In genomic region chr4:2008921-2009650, GRCh38 we compare ENCODE assay signal across 8 cellular contexts. TPM values are rescaled to one million over a fixed set of nuclear protein-coding genes. Genes with fewer than 3 reads are reported as not detected.
DNase-seq lines count a peak whose midpoint lies in the region; ATAC-seq and TF ChIP-seq lines count a peak whose summit lies in the region.

TSS of gene NELFA (minus strand) at chr4:2008974. CDS start at chr4:2008959, 15 bp downstream.

- H4K20me1 ChIP-seq in osteoblast (ENCODE audit: insufficient read depth, low read length), result peaks cover 23% of the 10 kb centered on the region

- peaks cover 3% of the 10 kb centered on the region for H3K36me3 Mint-ChIP-seq in activated naive CD8-positive, alpha-beta T cell
- no peaks in the 10 kb centered on the region for H3K36me3 Mint-ChIP-seq in glutamatergic neuron (ENCODE audit: unreplicated experiment)

- H2AFZ ChIP-seq in osteoblast (ENCODE audit: low read length), result peak within 1 kb of the TSS; percentile 99

- H3K27ac ChIP-seq in osteoblast (ENCODE audit: low read depth, low read length) (peak within 1 kb of the TSS; percentile 98), testis (peak within 1 kb of the TSS; percentile 98 to 99)

- DNase-seq in GM12864 (ENCODE audit: low read depth) (peak; percentile 84), NCI-H1092 treated with DMSO at 0.1 percent for 48 hours (lab: John Stamatoyannopoulos, UW) (peak; percentile 94), SKM-1 treated with dmso at 0.1 percent for 144 hours (lab: John Stamatoyannopoulos, UW; ENCODE audit: unreplicated experiment) (peak; percentile 95), glutamatergic neuron (peak; percentile 95), osteoblast (ENCODE audit: insufficient read length, low spot score, missing footprints) (peak; percentile 98), testis (peak; percentile 98)

- intact Hi-C loops in testis (cut with DNase I; ENCODE audit: low total_unique reads), result no loop called here

- 0 to 1% methylated on average over 14 to 81 of the region's 95 CpGs for WGBS in testis, 2 donors

- TF ChIP-seq CTCF in GM12864 (IDR thresholded peaks at IDR 0.05; ENCODE audit: low read depth, low read length, missing control alignments) (peak; percentile 5), glutamatergic neuron (IDR thresholded peaks at IDR 0.05; ENCODE audit: partially characterized antibody, unreplicated experiment) (peak; percentile 68), osteoblast (IDR thresholded peaks at IDR 0.05; ENCODE audit: extremely low read depth, low read depth, low read length) (no peak), testis (IDR thresholded peaks at IDR 0.05) (peak in 2 of 3 experiments; percentile 7 to 45)

- H3K27me3 ChIP-seq in osteoblast (ENCODE audit: insufficient read depth, low read length) (no peaks in the 10 kb centered on the region), testis (no peaks in the 10 kb centered on the region)

- peak within 1 kb of the TSS; percentile 95 for H3K27ac Mint-ChIP-seq in activated naive CD8-positive, alpha-beta T cell
- peak within 1 kb of the TSS; percentile 82 for H3K27ac Mint-ChIP-seq in glutamatergic neuron (ENCODE audit: unreplicated experiment)

- no peaks in the 10 kb centered on the region for H3K27me3 Mint-ChIP-seq in activated naive CD8-positive, alpha-beta T cell
- peaks cover 5% of the 10 kb centered on the region for H3K27me3 Mint-ChIP-seq in glutamatergic neuron (ENCODE audit: unreplicated experiment)

- peak; percentile 25 for TF ChIP-seq POLR2A in testis (IDR thresholded peaks at IDR 0.05)

- H3K4me3 ChIP-seq in GM12864 (ENCODE audit: low read depth, low read length) (peak within 1 kb of the TSS; percentile 79), osteoblast (ENCODE audit: insufficient read depth, low read length) (peak within 1 kb of the TSS; percentile 99), testis (peak within 1 kb of the TSS; percentile 83 to 97)

- H3K79me2 ChIP-seq in osteoblast (ENCODE audit: insufficient read depth, low read length), result peaks cover 44% of the 10 kb centered on the region

- peaks cover 9% of the 10 kb centered on the region for H3K36me3 ChIP-seq in osteoblast (ENCODE audit: insufficient read depth, low read length)
- no peaks in the 10 kb centered on the region for H3K36me3 ChIP-seq in testis (ENCODE audit: low read depth, missing control alignments)

- H3K9me3 Mint-ChIP-seq in activated naive CD8-positive, alpha-beta T cell (ENCODE audit: low read depth), result no peaks in the 10 kb centered on the region
- peaks cover 6% of the 10 kb centered on the region for H3K9me3 Mint-ChIP-seq in glutamatergic neuron (ENCODE audit: unreplicated experiment)

- H3K4me3 Mint-ChIP-seq in activated naive CD8-positive, alpha-beta T cell, result peak within 1 kb of the TSS; percentile 98
- peak within 1 kb of the TSS; percentile 94 for H3K4me3 Mint-ChIP-seq in glutamatergic neuron (ENCODE audit: unreplicated experiment)

- peak; percentile 80 for ATAC-seq in HG02623 (IDR thresholded peaks at IDR 0.05; ENCODE audit: unreplicated experiment)

- H3K4me1 ChIP-seq in osteoblast (ENCODE audit: insufficient read depth, low read length) (peaks cover 5% of the 10 kb centered on the region), testis (peaks cover 16% of the 10 kb centered on the region)

- H3K4me2 ChIP-seq in osteoblast (ENCODE audit: insufficient read depth, low read length), result peak within 1 kb of the TSS; percentile 91

- no peaks in the 10 kb centered on the region for H3K9me3 ChIP-seq in osteoblast (ENCODE audit: low read depth, low read length)
- H3K9me3 ChIP-seq in testis, result no peaks in the 10 kb centered on the region

- H3K4me1 Mint-ChIP-seq in activated naive CD8-positive, alpha-beta T cell (ENCODE audit: low read depth), result peaks cover 34% of the 10 kb centered on the region
- peaks cover 5% of the 10 kb centered on the region for H3K4me1 Mint-ChIP-seq in glutamatergic neuron (ENCODE audit: low read depth, unreplicated experiment)

RNA-seq across cellular contexts. Expression of gene NELFA, which starts in this region (rescaled TPM):
- total RNA-seq in glutamatergic neuron (ENCODE audit: unreplicated experiment) (39.6 TPM), osteoblast (19.2 and 19.9 TPM in 2 replicates), testis (10 to 100 TPM; 72.5 to 77.9 TPM)
- polyA plus RNA-seq in testis (ENCODE audit: insufficient read depth, low read depth, low replicate concordance), result 61.0 TPM

Comparison
In these comparisons a context has a peak if more than half of its experiments do, and no peak if none do; other contexts are left out.
1. Peak in every context shown above with its lines: DNase-seq, ATAC-seq, H3K4me3 ChIP-seq and H3K27ac ChIP-seq.